In the genomic region with DNA sequence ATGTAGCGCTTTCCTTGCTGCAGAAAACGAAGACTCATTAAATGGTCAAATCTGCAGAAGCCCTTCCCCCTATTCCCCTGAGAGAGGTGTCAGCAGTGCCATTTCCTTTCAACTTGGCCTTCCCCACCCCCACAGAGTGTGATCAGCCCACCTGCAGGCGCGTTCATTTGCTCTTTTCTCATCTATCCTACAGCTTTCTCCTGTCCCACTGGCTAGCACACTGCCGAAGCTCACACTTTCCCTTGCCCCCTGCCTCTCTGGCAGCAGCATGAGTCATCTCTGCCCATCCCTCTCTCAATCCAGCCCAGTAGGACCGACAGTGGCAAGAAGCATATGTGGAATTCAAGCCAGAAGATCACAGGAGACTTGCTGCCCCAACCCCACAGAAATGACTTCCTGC, we compare ENCODE assay signal across 1 cellular context.
TF ChIP-seq lines count a peak whose summit lies in the region.

No MANE protein-coding gene starts in this region.

TF ChIP-seq in GM23338, 12 proteins besides CTCF, POLR2A, EP300 and RAD21 (continued from another document):
- TF ChIP-seq, protein P1, sequence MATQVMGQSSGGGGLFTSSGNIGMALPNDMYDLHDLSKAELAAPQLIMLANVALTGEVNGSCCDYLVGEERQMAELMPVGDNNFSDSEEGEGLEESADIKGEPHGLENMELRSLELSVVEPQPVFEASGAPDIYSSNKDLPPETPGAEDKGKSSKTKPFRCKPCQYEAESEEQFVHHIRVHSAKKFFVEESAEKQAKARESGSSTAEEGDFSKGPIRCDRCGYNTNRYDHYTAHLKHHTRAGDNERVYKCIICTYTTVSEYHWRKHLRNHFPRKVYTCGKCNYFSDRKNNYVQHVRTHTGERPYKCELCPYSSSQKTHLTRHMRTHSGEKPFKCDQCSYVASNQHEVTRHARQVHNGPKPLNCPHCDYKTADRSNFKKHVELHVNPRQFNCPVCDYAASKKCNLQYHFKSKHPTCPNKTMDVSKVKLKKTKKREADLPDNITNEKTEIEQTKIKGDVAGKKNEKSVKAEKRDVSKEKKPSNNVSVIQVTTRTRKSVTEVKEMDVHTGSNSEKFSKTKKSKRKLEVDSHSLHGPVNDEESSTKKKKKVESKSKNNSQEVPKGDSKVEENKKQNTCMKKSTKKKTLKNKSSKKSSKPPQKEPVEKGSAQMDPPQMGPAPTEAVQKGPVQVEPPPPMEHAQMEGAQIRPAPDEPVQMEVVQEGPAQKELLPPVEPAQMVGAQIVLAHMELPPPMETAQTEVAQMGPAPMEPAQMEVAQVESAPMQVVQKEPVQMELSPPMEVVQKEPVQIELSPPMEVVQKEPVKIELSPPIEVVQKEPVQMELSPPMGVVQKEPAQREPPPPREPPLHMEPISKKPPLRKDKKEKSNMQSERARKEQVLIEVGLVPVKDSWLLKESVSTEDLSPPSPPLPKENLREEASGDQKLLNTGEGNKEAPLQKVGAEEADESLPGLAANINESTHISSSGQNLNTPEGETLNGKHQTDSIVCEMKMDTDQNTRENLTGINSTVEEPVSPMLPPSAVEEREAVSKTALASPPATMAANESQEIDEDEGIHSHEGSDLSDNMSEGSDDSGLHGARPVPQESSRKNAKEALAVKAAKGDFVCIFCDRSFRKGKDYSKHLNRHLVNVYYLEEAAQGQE (IDR thresholded peaks at IDR 0.05; ENCODE audit: unreplicated experiment), result no peak
- TF ChIP-seq ZNF114 (CRISPR knock-in tag; IDR thresholded peaks at IDR 0.05), result no peak
- TF ChIP-seq, protein P2, sequence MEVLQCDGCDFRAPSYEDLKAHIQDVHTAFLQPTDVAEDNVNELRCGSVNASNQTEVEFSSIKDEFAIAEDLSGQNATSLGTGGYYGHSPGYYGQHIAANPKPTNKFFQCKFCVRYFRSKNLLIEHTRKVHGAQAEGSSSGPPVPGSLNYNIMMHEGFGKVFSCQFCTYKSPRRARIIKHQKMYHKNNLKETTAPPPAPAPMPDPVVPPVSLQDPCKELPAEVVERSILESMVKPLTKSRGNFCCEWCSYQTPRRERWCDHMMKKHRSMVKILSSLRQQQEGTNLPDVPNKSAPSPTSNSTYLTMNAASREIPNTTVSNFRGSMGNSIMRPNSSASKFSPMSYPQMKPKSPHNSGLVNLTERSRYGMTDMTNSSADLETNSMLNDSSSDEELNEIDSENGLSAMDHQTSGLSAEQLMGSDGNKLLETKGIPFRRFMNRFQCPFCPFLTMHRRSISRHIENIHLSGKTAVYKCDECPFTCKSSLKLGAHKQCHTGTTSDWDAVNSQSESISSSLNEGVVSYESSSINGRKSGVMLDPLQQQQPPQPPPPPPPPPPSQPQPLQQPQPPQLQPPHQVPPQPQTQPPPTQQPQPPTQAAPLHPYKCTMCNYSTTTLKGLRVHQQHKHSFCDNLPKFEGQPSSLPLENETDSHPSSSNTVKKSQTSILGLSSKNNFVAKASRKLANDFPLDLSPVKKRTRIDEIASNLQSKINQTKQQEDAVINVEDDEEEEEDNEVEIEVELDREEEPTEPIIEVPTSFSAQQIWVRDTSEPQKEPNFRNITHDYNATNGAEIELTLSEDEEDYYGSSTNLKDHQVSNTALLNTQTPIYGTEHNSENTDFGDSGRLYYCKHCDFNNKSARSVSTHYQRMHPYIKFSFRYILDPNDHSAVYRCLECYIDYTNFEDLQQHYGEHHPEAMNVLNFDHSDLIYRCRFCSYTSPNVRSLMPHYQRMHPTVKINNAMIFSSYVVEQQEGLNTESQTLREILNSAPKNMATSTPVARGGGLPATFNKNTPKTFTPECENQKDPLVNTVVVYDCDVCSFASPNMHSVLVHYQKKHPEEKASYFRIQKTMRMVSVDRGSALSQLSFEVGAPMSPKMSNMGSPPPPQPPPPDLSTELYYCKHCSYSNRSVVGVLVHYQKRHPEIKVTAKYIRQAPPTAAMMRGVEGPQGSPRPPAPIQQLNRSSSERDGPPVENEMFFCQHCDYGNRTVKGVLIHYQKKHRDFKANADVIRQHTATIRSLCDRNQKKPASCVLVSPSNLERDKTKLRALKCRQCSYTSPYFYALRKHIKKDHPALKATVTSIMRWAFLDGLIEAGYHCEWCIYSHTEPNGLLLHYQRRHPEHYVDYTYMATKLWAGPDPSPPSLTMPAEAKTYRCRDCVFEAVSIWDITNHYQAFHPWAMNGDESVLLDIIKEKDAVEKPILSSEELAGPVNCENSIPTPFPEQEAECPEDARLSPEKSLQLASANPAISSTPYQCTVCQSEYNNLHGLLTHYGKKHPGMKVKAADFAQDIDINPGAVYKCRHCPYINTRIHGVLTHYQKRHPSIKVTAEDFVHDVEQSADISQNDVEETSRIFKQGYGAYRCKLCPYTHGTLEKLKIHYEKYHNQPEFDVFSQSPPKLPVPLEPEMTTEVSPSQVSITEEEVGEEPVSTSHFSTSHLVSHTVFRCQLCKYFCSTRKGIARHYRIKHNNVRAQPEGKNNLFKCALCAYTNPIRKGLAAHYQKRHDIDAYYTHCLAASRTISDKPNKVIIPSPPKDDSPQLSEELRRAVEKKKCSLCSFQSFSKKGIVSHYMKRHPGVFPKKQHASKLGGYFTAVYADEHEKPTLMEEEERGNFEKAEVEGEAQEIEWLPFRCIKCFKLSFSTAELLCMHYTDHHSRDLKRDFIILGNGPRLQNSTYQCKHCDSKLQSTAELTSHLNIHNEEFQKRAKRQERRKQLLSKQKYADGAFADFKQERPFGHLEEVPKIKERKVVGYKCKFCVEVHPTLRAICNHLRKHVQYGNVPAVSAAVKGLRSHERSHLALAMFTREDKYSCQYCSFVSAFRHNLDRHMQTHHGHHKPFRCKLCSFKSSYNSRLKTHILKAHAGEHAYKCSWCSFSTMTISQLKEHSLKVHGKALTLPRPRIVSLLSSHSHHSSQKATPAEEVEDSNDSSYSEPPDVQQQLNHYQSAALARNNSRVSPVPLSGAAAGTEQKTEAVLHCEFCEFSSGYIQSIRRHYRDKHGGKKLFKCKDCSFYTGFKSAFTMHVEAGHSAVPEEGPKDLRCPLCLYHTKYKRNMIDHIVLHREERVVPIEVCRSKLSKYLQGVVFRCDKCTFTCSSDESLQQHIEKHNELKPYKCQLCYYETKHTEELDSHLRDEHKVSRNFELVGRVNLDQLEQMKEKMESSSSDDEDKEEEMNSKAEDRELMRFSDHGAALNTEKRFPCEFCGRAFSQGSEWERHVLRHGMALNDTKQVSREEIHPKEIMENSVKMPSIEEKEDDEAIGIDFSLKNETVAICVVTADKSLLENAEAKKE (CRISPR knock-in tag; IDR thresholded peaks at IDR 0.05), result no peak
- no peak for TF ChIP-seq CREB1 (CRISPR knock-in tag; IDR thresholded peaks at IDR 0.05; ENCODE audit: low read depth)
- no peak for TF ChIP-seq NANOG (IDR thresholded peaks at IDR 0.05; ENCODE audit: borderline replicate concordance)
- TF ChIP-seq POLR2AphosphoS5 (IDR thresholded peaks at IDR 0.05; ENCODE audit: low read depth), result no peak
- TF ChIP-seq EZH2phosphoT487 (IDR thresholded peaks at IDR 0.05; ENCODE audit: unreplicated experiment), result no peak
